ENCODE assay signal across 1 cellular context in genomic region chr1:64062941-64063581, GRCh38.
TF ChIP-seq lines count a peak whose summit lies in the region.

No MANE protein-coding gene starts in this region.

TF ChIP-seq in IMR-90, 13 proteins besides CTCF, POLR2A, EP300 and RAD21 (continued from another document):
- no peak for TF ChIP-seq ELK1 (IDR thresholded peaks at IDR 0.05; ENCODE audit: borderline replicate concordance, low read depth, low read length)
- TF ChIP-seq CEBPB (IDR thresholded peaks at IDR 0.05; ENCODE audit: low read depth, low read length), result no peak
- no peak for TF ChIP-seq USF2 (IDR thresholded peaks at IDR 0.05; ENCODE audit: low read depth, low read length)
TF ChIP-seq in IMR-90: peak in this region for 0.
